In genomic region chr11:19719960-19720359, GRCh38 we compare ENCODE assay signal across 27 cellular contexts. TPM values are rescaled to one million over a fixed set of nuclear protein-coding genes. Genes with fewer than 3 reads are reported as not detected.
A peak's percentile ranks its signal among the peaks of the same experiment; 100 is the strongest.
DNase-seq lines count a peak whose midpoint lies in the region; TF ChIP-seq lines count a peak whose summit lies in the region.
"Had no signal": no experiment of that assay in that cellular context is flagged by ENCODE, and none has a peak within 500 bp of the region (broad histone marks: within the 10 kb centered on the region; RNA-seq: fewer than 3 reads in every experiment).

No MANE protein-coding gene starts in this region.

- H3K4me1 ChIP-seq in tibial nerve = peaks cover 0 to 91% (median 14%) of the 10 kb centered on the region in 4 donors
- H3K4me1 ChIP-seq: Caco-2 had no signal

- H3K9me3 ChIP-seq in tibial nerve = no peaks in the 10 kb centered on the region
- H3K9me3 ChIP-seq: BLaER1, Caco-2, mucosa of descending colon, vagina had no signal

- H3K4me3 ChIP-seq in coronary artery = no peak overlapping the region
- no peak overlapping the region for H3K4me3 ChIP-seq in tibial nerve
- H3K4me3 ChIP-seq: BLaER1, mucosa of descending colon, smooth muscle cell, vagina had no signal

- no peak for TF ChIP-seq POLR2A in tibial nerve (IDR thresholded peaks at IDR 0.05)

- H3K27ac ChIP-seq in coronary artery (peak overlapping the region; percentile 43 to 73), tibial nerve (peak overlapping the region in 3 of 4 donors; percentile 15 to 88 (median 84))
- H3K27ac ChIP-seq: BLaER1, brain microvascular endothelial cell, vagina had no signal

- no peaks in the 10 kb centered on the region for H3K27me3 ChIP-seq in tibial nerve
- H3K27me3 ChIP-seq: brain microvascular endothelial cell, vagina had no signal

- WGBS in tibial nerve, 2 donors = 36 to 65% methylated on average over 1 of the region's 1 CpG

- TF ChIP-seq CTCF in coronary artery (IDR thresholded peaks at IDR 0.05) (no peak), tibial nerve (IDR thresholded peaks at IDR 0.05) (no peak)

- peak in 1 of 2 donors; percentile 72 for TF ChIP-seq EP300 in tibial nerve (IDR thresholded peaks at IDR 0.05)

- DNase-seq in M059J (ENCODE audit: low read depth) (peak; percentile 84), coronary artery (ENCODE audit: low spot score) (peak; percentile 65), midbrain (lab: John Stamatoyannopoulos, UW) (peak; percentile 68), tibial nerve (ENCODE audit: low spot score in 2 of 2) (no peak), mucosa of gallbladder (ENCODE audit: low spot score) (no peak), NCI-H1105 treated with DMSO at 0.1 percent for 48 hours (lab: John Stamatoyannopoulos, UW) (no peak), COR-L47 (lab: John Stamatoyannopoulos, UW) (no peak)
- DNase-seq: activated CD4-positive, alpha-beta memory T cell treated with anti-CD3 and anti-CD28 coated beads, Interleukin-2, amount 10 ng/mL, durations not matched to agents 7 days and 5 days; activated CD8-positive, alpha-beta memory T cell treated with anti-CD3 and anti-CD28 coated beads, Interleukin-2, amount 50 U/mL, for 4 hours; activated naive CD4-positive, alpha-beta T cell treated with Interleukin-2 at 50 U/mL for 16 hours; brain microvascular endothelial cell; Caco-2; glutamatergic neuron; GOT3; kidney; mucosa of descending colon; NCI-H1048; NCI-H187; NCI-H2171; NCI-H82; nephron progenitor cell; retina; stimulated activated naive CD4-positive, alpha-beta T cell; T-helper 9 cell had no signal

- H3K36me3 ChIP-seq in tibial nerve = no peaks in the 10 kb centered on the region
- H3K36me3 ChIP-seq: BLaER1, vagina had no signal

RNA-seq across cellular contexts. Expression of gene NAV2, which starts 7.3 kb away (rescaled TPM):
- total RNA-seq in M059J (2014; rRNA removed; shearing (Covaris generic)) = 6.4 and 15.6 TPM in 2 replicates
- 10 to 100 TPM; 19.2 to 34.7 (median 25.8) TPM for total RNA-seq in tibial nerve
- total RNA-seq in mucosa of gallbladder = 5.3 TPM

Comparison
In these comparisons a context has a peak if more than half of its experiments do, and no peak if none do; other contexts are left out.
1. DNase-seq: peak in M059J (single experiment), coronary artery (single experiment) and midbrain (single experiment); none in tibial nerve (0 of 2), mucosa of gallbladder (single experiment), NCI-H1105 treated with DMSO at 0.1 percent for 48 hours (single experiment) and COR-L47 (single experiment).